1 cellular context compared by ENCODE assay signal in the genomic region with DNA sequence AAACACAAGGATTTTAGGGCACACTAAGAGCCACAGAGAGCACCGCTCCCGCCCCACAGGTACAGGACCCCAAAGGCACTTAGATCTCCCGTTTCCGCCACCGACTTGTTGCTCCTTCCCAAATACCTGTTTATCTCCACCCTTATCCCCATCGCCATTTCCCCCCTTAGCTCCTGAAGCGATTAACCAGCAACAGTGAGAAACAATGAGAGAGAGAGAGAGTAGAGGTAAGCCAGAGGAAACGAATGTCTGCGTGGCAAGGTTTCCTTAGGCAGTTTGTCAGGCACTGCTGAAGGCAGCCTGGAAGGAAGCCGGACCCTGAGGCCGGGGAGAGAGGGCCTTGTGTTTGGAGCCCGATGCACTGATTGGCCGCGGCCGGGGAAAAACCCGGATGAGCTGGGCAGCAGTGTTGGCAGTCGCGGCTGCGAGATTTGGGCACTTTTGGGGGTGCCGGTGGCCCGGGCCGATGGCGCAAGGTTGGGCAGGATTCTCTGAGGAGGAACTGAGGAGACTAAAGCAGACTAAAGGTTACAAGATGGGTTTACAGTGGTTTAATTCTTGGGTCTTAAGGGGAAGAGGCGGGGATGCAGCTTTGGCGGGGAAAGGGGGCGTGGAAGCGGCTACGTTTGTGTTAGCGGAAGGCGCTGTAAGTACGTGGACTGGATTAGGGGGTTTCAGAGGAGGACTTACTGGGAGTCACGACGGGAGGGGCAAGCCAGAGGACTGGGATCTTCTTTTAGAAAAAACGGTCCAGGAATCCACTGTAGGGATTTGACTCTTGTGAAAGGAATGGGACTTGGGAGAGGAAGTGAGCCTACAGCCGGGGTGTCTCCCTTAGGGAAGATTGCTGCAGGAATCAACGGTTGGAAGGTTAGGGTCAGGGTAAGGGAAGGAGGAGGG.
TF ChIP-seq lines count a peak whose summit lies in the region.

Gene GORAB (plus strand): TSS at position 409 of the 900 bp plus-strand sequence. CDS start 58 bp downstream, at position 467.

TF ChIP-seq in SK-N-SH, 30 proteins besides CTCF, POLR2A, EP300 and RAD21 (continued from another document):
- peak; percentile 28; the same call in 1 of the 2 replicates for TF ChIP-seq ZBTB33 (IDR thresholded peaks at IDR 0.05; ENCODE audit: borderline replicate concordance, low read depth)
- TF ChIP-seq MAX (IDR thresholded peaks at IDR 0.05; ENCODE audit: low read depth), result peak; percentile 13; the same call in 1 of the 2 replicates
- no peak for TF ChIP-seq RCOR1 (IDR thresholded peaks at IDR 0.05; ENCODE audit: low read length)
- TF ChIP-seq TAF1 (IDR thresholded peaks at IDR 0.05; ENCODE audit: borderline replicate concordance, low read depth, low read length), result peak; percentile 76
- TF ChIP-seq NFIC (IDR thresholded peaks at IDR 0.05; ENCODE audit: borderline replicate concordance), result peak; percentile 6; the same call in 1 of the 2 replicates
- no peak for TF ChIP-seq USF2 (IDR thresholded peaks at IDR 0.05; ENCODE audit: borderline replicate concordance, low read depth, low read length)
- TF ChIP-seq GABPA (IDR thresholded peaks at IDR 0.05; ENCODE audit: low read depth), result peak; percentile 51
- TF ChIP-seq SIN3A (IDR thresholded peaks at IDR 0.05; ENCODE audit: borderline replicate concordance, low read depth, low read length), result 0 out of 2 replicates have a peak, but pooled peaks have one; percentile 38
- TF ChIP-seq MEF2A (IDR thresholded peaks at IDR 0.05; ENCODE audit: borderline replicate concordance, low read depth), result no peak
- TF ChIP-seq, protein P1, sequence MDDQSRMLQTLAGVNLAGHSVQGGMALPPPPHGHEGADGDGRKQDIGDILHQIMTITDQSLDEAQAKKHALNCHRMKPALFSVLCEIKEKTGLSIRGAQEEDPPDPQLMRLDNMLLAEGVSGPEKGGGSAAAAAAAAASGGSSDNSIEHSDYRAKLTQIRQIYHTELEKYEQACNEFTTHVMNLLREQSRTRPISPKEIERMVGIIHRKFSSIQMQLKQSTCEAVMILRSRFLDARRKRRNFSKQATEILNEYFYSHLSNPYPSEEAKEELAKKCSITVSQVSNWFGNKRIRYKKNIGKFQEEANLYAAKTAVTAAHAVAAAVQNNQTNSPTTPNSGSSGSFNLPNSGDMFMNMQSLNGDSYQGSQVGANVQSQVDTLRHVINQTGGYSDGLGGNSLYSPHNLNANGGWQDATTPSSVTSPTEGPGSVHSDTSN (IDR thresholded peaks at IDR 0.05), result peak; percentile 15; the same call in 1 of the 2 replicates
- no peak; the same call in 1 of the 2 replicates for TF ChIP-seq FOSL2 (IDR thresholded peaks at IDR 0.05; ENCODE audit: borderline replicate concordance, low read depth)
- peak; percentile 46 for TF ChIP-seq CHD2 (IDR thresholded peaks at IDR 0.05; ENCODE audit: low read length, partially characterized antibody)
- TF ChIP-seq POLR2AphosphoS5 (IDR thresholded peaks at IDR 0.05; ENCODE audit: low read depth, low read length), result peak; percentile 93
- no peak for TF ChIP-seq ELF1 (IDR thresholded peaks at IDR 0.05)
